ENCODE assay signal across 18 cellular contexts in genomic region chr2:86352137-86352931, GRCh38. TPM values are rescaled to one million over a fixed set of nuclear protein-coding genes. Genes with fewer than 3 reads are reported as not detected.
A peak's percentile ranks its signal among the peaks of the same experiment; 100 is the strongest.
DNase-seq lines count a peak whose midpoint lies in the region; ATAC-seq, FAIRE-seq and TF ChIP-seq lines count a peak whose summit lies in the region.
"Had no signal": no experiment of that assay in that cellular context is flagged by ENCODE, and none has a peak within 500 bp of the region (broad histone marks: within the 10 kb centered on the region; RNA-seq: fewer than 3 reads in every experiment).

No MANE protein-coding gene starts in this region.

- FAIRE-seq in pancreas (lab: Jason Lieb, UNC), result no peak

- H3F3A ChIP-seq in GM23248 (ENCODE audit: insufficient read depth), result no peaks in the 10 kb centered on the region

- H3K27ac ChIP-seq in pancreas (peak overlapping the region in 1 of 4 donors; percentile 25), GM23248 (no peak overlapping the region)
- H3K27ac ChIP-seq: BLaER1 treated with 17β-estradiol and CSF1 and Interleukin-3, amounts not matched to agents 10 nM and 100 nM; SJCRH30 had no signal

- H4K20me1 ChIP-seq in GM23248 (ENCODE audit: insufficient read depth), result no peaks in the 10 kb centered on the region
- H4K20me1 ChIP-seq: BLaER1 treated with 17β-estradiol and CSF1 and Interleukin-3, amounts not matched to agents 10 nM and 100 nM had no signal

- H3K9me3 ChIP-seq in pancreas (no peaks in the 10 kb centered on the region), GM23248 (ENCODE audit: low read depth) (no peaks in the 10 kb centered on the region)
- H3K9me3 ChIP-seq: SJCRH30 had no signal

- H3K4me3 ChIP-seq in pancreas (no peak overlapping the region), GM23248 (no peak overlapping the region)
- H3K4me3 ChIP-seq: BLaER1 treated with 17β-estradiol and CSF1 and Interleukin-3, amounts not matched to agents 10 nM and 100 nM; SJCRH30 had no signal

- WGBS in pancreas, 2 donors, result 33 to 36% methylated on average over 9 of the region's 9 CpGs
- 49 to 56% methylated on average over 9 of the region's 9 CpGs for WGBS in GM23248 (ENCODE audit: low coverage in 1 of 2, low lambda C conversion rate in 2 of 2, missing lambda C conversion rate in 2 of 2), 2 experiments

- no peak overlapping the region for H3K9ac ChIP-seq in GM23248
- H3K9ac ChIP-seq: BLaER1 treated with 17β-estradiol and CSF1 and Interleukin-3, amounts not matched to agents 10 nM and 100 nM had no signal

- H3K36me3 ChIP-seq in pancreas (no peaks in the 10 kb centered on the region), GM23248 (ENCODE audit: low read depth) (no peaks in the 10 kb centered on the region)
- H3K36me3 ChIP-seq: BLaER1 treated with 17β-estradiol and CSF1 and Interleukin-3, amounts not matched to agents 10 nM and 100 nM; SJCRH30 had no signal

- H3K79me2 ChIP-seq in GM23248 (ENCODE audit: insufficient read depth), result no peaks in the 10 kb centered on the region

- H3K4me2 ChIP-seq in GM23248 (ENCODE audit: unreplicated experiment), result no peak overlapping the region
- H3K4me2 ChIP-seq: BLaER1 treated with 17β-estradiol and CSF1 and Interleukin-3, amounts not matched to agents 10 nM and 100 nM had no signal

- no peak overlapping the region for H2AFZ ChIP-seq in GM23248

- in situ Hi-C loops in GM23248 (cut with MboI), result no loop called here

- TF ChIP-seq CTCF in pancreas (IDR thresholded peaks at IDR 0.05), result no peak

- DNase-seq in CD1c-positive myeloid dendritic cell (ENCODE audit: extremely low spot score), result peak; percentile 5
- peak; percentile 18 for DNase-seq in RPMI7951 (ENCODE audit: low read depth)
- DNase-seq in left lobe of liver (ENCODE audit: low spot score), result no peak
- DNase-seq in pancreas, result peak in 5 of 6 donors; percentile 62 to 81 (median 77)
- no peak for DNase-seq in iPS-NIHi7 (ENCODE audit: extremely low spot score)
- no peak for DNase-seq in UCSD-AML1 (lab: John Stamatoyannopoulos, UW; ENCODE audit: unreplicated experiment)
- no peak for DNase-seq in GM23248
- DNase-seq: CD8-positive, alpha-beta memory T cell; DMS79; KBM-7; NCI-H187; NCI-H2107; NCI-H510A treated with DMSO at 0.1 percent for 48 hours; NCI-H774; PC-3 had no signal

- intact Hi-C loops in pancreas (cut with DNase I), result no loop called here

- H3K27me3 ChIP-seq in pancreas, result no peaks in the 10 kb centered on the region
- peaks cover 6% of the 10 kb centered on the region for H3K27me3 ChIP-seq in GM23248 (replicated peaks; ENCODE audit: insufficient read depth)
- H3K27me3 ChIP-seq: BLaER1 treated with 17β-estradiol and CSF1 and Interleukin-3, amounts not matched to agents 10 nM and 100 nM; SJCRH30 had no signal

- H3K4me1 ChIP-seq in pancreas (peaks cover 0 to 7% (median 4%) of the 10 kb centered on the region in 3 donors), GM23248 (ENCODE audit: insufficient read depth) (no peaks in the 10 kb centered on the region)
- H3K4me1 ChIP-seq: BLaER1 treated with 17β-estradiol and CSF1 and Interleukin-3, amounts not matched to agents 10 nM and 100 nM had no signal

- ATAC-seq in left lobe of liver (peak; percentile 82), pancreas (peak; percentile 94 to 98 (median 97)), HG02571 (IDR thresholded peaks at IDR 0.05; ENCODE audit: unreplicated experiment) (no peak)
- ATAC-seq: PC-3 had no signal

- no peaks in the 10 kb centered on the region for H3K9me2 ChIP-seq in GM23248 (ENCODE audit: insufficient read depth)

RNA-seq across cellular contexts. Expression of gene REEP1, which starts 14.9 kb away (rescaled TPM):
- not detected in 2 replicates for total RNA-seq in RPMI7951 (2014; rRNA removed; shearing (Covaris generic))
- total RNA-seq in left lobe of liver (0.50 TPM), pancreas (1 to 10 TPM; 1.4 to 7.0 (median 4.4) TPM)
- polyA plus RNA-seq in pancreas (1 to 10 TPM; 2.9 to 4.2 TPM), GM23248 (2016; fragmentation: Nextera tagmentation; extraction: Ambion mirVana) (0.27 TPM in 1 of 2 replicates, not detected in the other)
- not detected in 2 replicates for total RNA-seq in GM23248 (2014; rRNA removed; shearing (Covaris generic))
- total RNA-seq: PC-3 had no signal
- polyA plus RNA-seq: CD8-positive, alpha-beta memory T cell had no signal

Comparison
In these comparisons a context has a peak if more than half of its experiments do, and no peak if none do; other contexts are left out.
1. DNase-seq: peak in CD1c-positive myeloid dendritic cell (single experiment), RPMI7951 (single experiment) and pancreas (5 of 6); none in left lobe of liver (single experiment), iPS-NIHi7 (single experiment), UCSD-AML1 (single experiment) and GM23248 (single experiment).